In genomic region chr19:38250821-38251563, GRCh38 we compare ENCODE assay signal across 11 cellular contexts. TPM values are rescaled to one million over a fixed set of nuclear protein-coding genes. Genes with fewer than 3 reads are reported as not detected.
DNase-seq lines count a peak whose midpoint lies in the region; ATAC-seq lines count a peak whose summit lies in the region.
"Had no signal": no experiment of that assay in that cellular context is flagged by ENCODE, and none has a peak within 500 bp of the region (broad histone marks: within the 10 kb centered on the region; RNA-seq: fewer than 3 reads in every experiment).

No MANE protein-coding gene starts in this region.

- H2BK5ac ChIP-seq in trophoblast cell (ENCODE audit: low read depth, low read length, poor library complexity) = peak overlapping the region; percentile 42

- peak overlapping the region; percentile 86 for H2BK120ac ChIP-seq in trophoblast cell (ENCODE audit: insufficient read depth, low read length, poor library complexity)

- peak overlapping the region; percentile 44 for H2BK12ac ChIP-seq in trophoblast cell (ENCODE audit: low read length)

- H2AK5ac ChIP-seq in trophoblast cell (ENCODE audit: low read length) = peak overlapping the region; percentile 32

- peak overlapping the region; percentile 69 for H3K14ac ChIP-seq in trophoblast cell (ENCODE audit: low read length)

- H3K18ac ChIP-seq in trophoblast cell (ENCODE audit: low read length) = peak overlapping the region; percentile 70

- H3K4me1 ChIP-seq in trophoblast cell (ENCODE audit: control insufficient read depth in 1 of 2, insufficient read depth in 2 of 2, low read length in 2 of 2) = peaks cover 29 to 38% of the 10 kb centered on the region in 2 experiments

- no peak overlapping the region for H3K23ac ChIP-seq in trophoblast cell (ENCODE audit: low read length)

- peak overlapping the region; percentile 39 for H4K12ac ChIP-seq in trophoblast cell (ENCODE audit: low read depth, low read length)

- peak overlapping the region; percentile 1 for H3K9ac ChIP-seq in trophoblast cell (ENCODE audit: low read length)

- peak overlapping the region; percentile 12 for H2AFZ ChIP-seq in trophoblast cell (ENCODE audit: insufficient read depth, low read length, poor library complexity)

- H3K36me3 ChIP-seq in trophoblast cell (ENCODE audit: control insufficient read depth in 1 of 2, insufficient read depth in 2 of 2, low read length in 2 of 2) = no peaks in the 10 kb centered on the region

- no CpG with 5 or more reads among the region's 18 CpGs for WGBS in trophoblast cell (ENCODE audit: extremely low coverage, insufficient coverage, insufficient read length)

- no peaks in the 10 kb centered on the region for H3K27me3 ChIP-seq in trophoblast cell (ENCODE audit: insufficient read depth, low read length)

- peaks cover 26% of the 10 kb centered on the region for H3K79me1 ChIP-seq in trophoblast cell (ENCODE audit: low read length)

- H3K79me2 ChIP-seq in trophoblast cell (ENCODE audit: control insufficient read depth, insufficient read depth, low read length, poor library complexity) = peaks cover 3% of the 10 kb centered on the region

- peak overlapping the region; percentile 75 for H4K91ac ChIP-seq in trophoblast cell (ENCODE audit: low read depth, low read length)

- H3K9me3 ChIP-seq in trophoblast cell (ENCODE audit: insufficient read depth, low read depth, low read length) = peaks cover 2% of the 10 kb centered on the region

- H4K8ac ChIP-seq in trophoblast cell (ENCODE audit: low read depth, low read length) = peak overlapping the region; percentile 20

- peak overlapping the region; percentile 54 for H3K4ac ChIP-seq in trophoblast cell (ENCODE audit: low read depth, low read length)

- H3K27ac ChIP-seq in trophoblast cell (ENCODE audit: low read depth, low read length) = peak overlapping the region; percentile 41

- ATAC-seq in left ventricle myocardium superior (peak; percentile 75), GM18517 (IDR thresholded peaks at IDR 0.05; ENCODE audit: unreplicated experiment) (no peak), HG02610 (IDR thresholded peaks at IDR 0.05; ENCODE audit: unreplicated experiment) (no peak)
- ATAC-seq: HCT116, PC-3 had no signal

- peak overlapping the region; percentile 23 for H3K4me2 ChIP-seq in trophoblast cell (ENCODE audit: low read length)

- intact Hi-C loops in left ventricle myocardium superior (cut with micrococcal nuclease) = no loop called here

- H3K4me3 ChIP-seq in trophoblast cell (ENCODE audit: low read depth, low read length) = no peak overlapping the region

- peak; percentile 87 for DNase-seq in DMS 273 treated with DMSO at 0.1 percent for 48 hours (lab: John Stamatoyannopoulos, UW)
- peak; percentile 21 for DNase-seq in amniotic epithelial cell (ENCODE audit: low read depth)
- DNase-seq in left ventricle myocardium superior = peak; percentile 84
- DNase-seq in trophoblast cell = peak in 1 of 2 donors; percentile 55
- DNase-seq in glomerular visceral epithelial cell (ENCODE audit: extremely low spot score) = no peak
- DNase-seq in middle frontal gyrus (ENCODE audit: extremely low spot score, low spot score) = no peak
- DNase-seq: activated effector memory CD4-positive, alpha-beta T cell treated with anti-CD3 and anti-CD28 coated beads, Interleukin-2, amount 50 U/mL, for 16 hours; PC-3 had no signal

RNA-seq across cellular contexts. Expression of gene PPP1R14A, which starts 5.2 kb away (rescaled TPM):
- 27.6 TPM for total RNA-seq in left ventricle myocardium superior
- polyA plus RNA-seq in trophoblast cell (2013) = 13.5 and 14.3 TPM in 2 replicates
- total RNA-seq: PC-3 had no signal

RNA-seq across cellular contexts. Expression of gene SPINT2, which starts 13.4 kb away (rescaled TPM):
- total RNA-seq in left ventricle myocardium superior = 9.9 TPM
- polyA plus RNA-seq in trophoblast cell (2013) = 307 and 320 TPM in 2 replicates

RNA-seq across cellular contexts. Expression of gene DPF1, which starts 27.0 kb away (rescaled TPM):
- total RNA-seq in left ventricle myocardium superior = 0.40 TPM
- polyA plus RNA-seq in trophoblast cell (2013) = 1.3 and 1.4 TPM in 2 replicates

RNA-seq across cellular contexts. Expression of gene C19orf33, which starts 53.1 kb away (rescaled TPM):
- 1.5 TPM for total RNA-seq in left ventricle myocardium superior
- polyA plus RNA-seq in trophoblast cell (2013) = 3.7 and 4.0 TPM in 2 replicates

Comparison
In these comparisons a context has a peak if more than half of its experiments do, and no peak if none do; other contexts are left out.
1. DNase-seq: peak in DMS 273 treated with DMSO at 0.1 percent for 48 hours (single experiment), amniotic epithelial cell (single experiment) and left ventricle myocardium superior (single experiment); none in glomerular visceral epithelial cell (single experiment) and middle frontal gyrus (single experiment).